In the genomic region with DNA sequence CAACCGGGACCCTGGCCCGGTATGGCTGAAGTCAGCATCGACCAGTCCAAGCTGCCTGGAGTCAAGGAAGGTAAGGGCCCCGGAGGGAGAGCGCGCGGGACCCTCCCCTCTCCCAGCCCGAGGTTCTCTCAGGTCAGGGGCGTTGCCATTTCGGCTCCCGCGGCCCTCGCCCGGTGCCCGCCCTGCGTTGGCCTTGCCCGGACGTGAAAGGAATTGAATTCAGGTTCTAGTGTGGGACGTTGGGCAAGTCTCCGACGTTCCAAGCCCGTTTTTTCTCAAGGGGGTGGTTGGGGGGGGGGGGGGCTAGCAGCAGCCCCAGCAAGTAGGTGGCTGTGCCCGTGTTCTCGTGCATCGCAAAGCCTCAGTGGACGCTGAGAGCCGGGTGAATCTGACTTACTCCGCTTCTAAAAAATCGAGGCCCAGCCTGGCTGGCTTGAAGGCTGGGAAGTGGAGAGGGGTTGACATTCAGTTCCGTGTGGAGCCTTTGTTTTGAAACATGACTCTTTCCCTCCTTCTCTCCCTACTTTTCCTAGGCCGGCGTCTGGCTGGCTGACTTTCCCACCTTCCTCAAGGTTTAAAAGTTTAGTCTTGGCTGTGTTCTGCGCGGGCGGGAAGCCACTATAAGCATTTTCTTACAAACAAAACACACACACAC, we compare ENCODE assay signal across 8 cellular contexts. TPM values are rescaled to one million over a fixed set of nuclear protein-coding genes. Genes with fewer than 3 reads are reported as not detected.
DNase-seq lines count a peak whose midpoint lies in the region; ATAC-seq and TF ChIP-seq lines count a peak whose summit lies in the region.
"Had no signal": no experiment of that assay in that cellular context is flagged by ENCODE, and none has a peak within 500 bp of the region (broad histone marks: within the 10 kb centered on the region; RNA-seq: fewer than 3 reads in every experiment).

No MANE protein-coding gene starts in this region.

- 2% methylated on average over 35 of the region's 35 CpGs for WGBS in liver

- DNase-seq in GM04503 (ENCODE audit: low read depth) (peak; percentile 15), HL-60 (ENCODE audit: low read depth in 1 of 2, low spot score in 1 of 2) (peak in 1 of 2 experiments; percentile 27), dedifferentiated amniotic fluid mesenchymal stem cell (ENCODE audit: extremely low spot score) (peak; percentile 42)

- no peaks in the 10 kb centered on the region for H4K20me1 ChIP-seq in SU-DHL-6 (ENCODE audit: low read depth, low read length)

- peak overlapping the region; percentile 97 for H2AFZ ChIP-seq in SU-DHL-6 (ENCODE audit: low read depth, low read length, severe bottlenecking)

- H3K9me3 ChIP-seq in SU-DHL-6 (ENCODE audit: insufficient read depth, low read length) (no peaks in the 10 kb centered on the region), liver (ENCODE audit: control insufficient read depth in 4 of 4, low read length in 3 of 4) (no peaks in the 10 kb centered on the region), stomach smooth muscle (ENCODE audit: control insufficient read depth in 2 of 2, low read length in 2 of 2) (no peaks in the 10 kb centered on the region)
- H3K9me3 ChIP-seq: neutrophil had no signal

- H3K4me1 ChIP-seq in liver (ENCODE audit: control insufficient read depth in 4 of 4, insufficient read depth in 4 of 4, low read length in 3 of 4), result peaks cover 4 to 28% (median 19%) of the 10 kb centered on the region in 4 donors
- peaks cover 3% of the 10 kb centered on the region for H3K4me1 ChIP-seq in stomach smooth muscle (ENCODE audit: control insufficient read depth, insufficient read depth, low read length)

- peaks cover 4% of the 10 kb centered on the region; the same call in 1 of the 2 replicates for H3F3A ChIP-seq in SU-DHL-6 (ENCODE audit: insufficient read depth)

- H3K27me3 ChIP-seq in HL-60 (ENCODE audit: insufficient read depth, poor library complexity, severe bottlenecking) (no peaks in the 10 kb centered on the region), SU-DHL-6 (ENCODE audit: low read length) (no peaks in the 10 kb centered on the region), liver (ENCODE audit: control insufficient read depth in 4 of 4, insufficient read depth in 4 of 4, low read length in 3 of 4) (no peaks in the 10 kb centered on the region), stomach smooth muscle (ENCODE audit: control insufficient read depth in 1 of 2, insufficient read depth in 2 of 2, low read length in 2 of 2) (no peaks in the 10 kb centered on the region)

- TF ChIP-seq CTCF in HL-60 (IDR thresholded peaks at IDR 0.05; ENCODE audit: insufficient read depth, low read length), result no peak
- no peak for TF ChIP-seq CTCF in SU-DHL-6 (IDR thresholded peaks at IDR 0.05; ENCODE audit: insufficient read depth, low read length, poor library complexity, severe bottlenecking)
- TF ChIP-seq CTCF in liver (IDR thresholded peaks at IDR 0.05; ENCODE audit: low read depth, low read length, missing input control), result no peak

- ATAC-seq in GM21447 (IDR thresholded peaks at IDR 0.05; ENCODE audit: unreplicated experiment), result peak; percentile 25

- H3K36me3 ChIP-seq in SU-DHL-6 (ENCODE audit: low read length) (no peaks in the 10 kb centered on the region), liver (ENCODE audit: control insufficient read depth in 4 of 4, insufficient read depth in 3 of 4, low read depth in 1 of 4, low read length in 3 of 4) (no peaks in the 10 kb centered on the region), stomach smooth muscle (ENCODE audit: control insufficient read depth in 2 of 2, insufficient read depth in 2 of 2, low read length in 2 of 2) (no peaks in the 10 kb centered on the region)
- H3K36me3 ChIP-seq: neutrophil had no signal

- H3K9ac ChIP-seq in SU-DHL-6 (ENCODE audit: low read length) (peak overlapping the region; percentile 79), liver (ENCODE audit: low read depth in 1 of 2, low read length in 2 of 2) (peak overlapping the region; percentile 14 to 96), stomach smooth muscle (ENCODE audit: low read length in 2 of 2) (peak overlapping the region; percentile 72 to 77)

- H3K4me2 ChIP-seq in SU-DHL-6 (ENCODE audit: low read depth, low read length, poor library complexity, severe bottlenecking), result peak overlapping the region; percentile 61

- H3K4me3 ChIP-seq in HL-60 (replicated peaks; ENCODE audit: insufficient read depth, low read length) (peak overlapping the region; percentile 65), SU-DHL-6 (ENCODE audit: insufficient read depth, low read length, poor library complexity, severe bottlenecking) (peak overlapping the region; percentile 66), liver (ENCODE audit: low read depth in 1 of 3, low read length in 3 of 3) (peak overlapping the region; percentile 88 to 93 (median 92)), stomach smooth muscle (ENCODE audit: low read length in 2 of 2) (peak overlapping the region; percentile 74 to 88)

- no peak for TF ChIP-seq RAD21 in liver (IDR thresholded peaks at IDR 0.05)

- peak overlapping the region; percentile 62 for H3K27ac ChIP-seq in HL-60 (replicated peaks)
- no peak overlapping the region for H3K27ac ChIP-seq in SU-DHL-6 (ENCODE audit: low read depth, low read length)
- H3K27ac ChIP-seq in liver (ENCODE audit: low read depth in 1 of 2, low read length in 2 of 2), result peak overlapping the region; percentile 97 to 99
- peak overlapping the region; percentile 79 for H3K27ac ChIP-seq in stomach smooth muscle (ENCODE audit: low read length)
- H3K27ac ChIP-seq: neutrophil had no signal

- no peaks in the 10 kb centered on the region for H3K79me2 ChIP-seq in SU-DHL-6 (ENCODE audit: insufficient read depth, low read length)

- no peaks in the 10 kb centered on the region for H3K9me2 ChIP-seq in SU-DHL-6 (replicated peaks; ENCODE audit: insufficient read depth, low read length)

TF ChIP-seq in liver, 16 proteins besides CTCF, POLR2A, EP300 and RAD21:
- peak; percentile 24 for TF ChIP-seq YY1 (IDR thresholded peaks at IDR 0.05)
- TF ChIP-seq, protein P1, sequence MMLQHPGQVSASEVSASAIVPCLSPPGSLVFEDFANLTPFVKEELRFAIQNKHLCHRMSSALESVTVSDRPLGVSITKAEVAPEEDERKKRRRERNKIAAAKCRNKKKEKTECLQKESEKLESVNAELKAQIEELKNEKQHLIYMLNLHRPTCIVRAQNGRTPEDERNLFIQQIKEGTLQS (IDR thresholded peaks at IDR 0.05), result no peak

RNA-seq across cellular contexts. Expression of a gene that starts 0.5 kb away (rescaled TPM):
- not detected for total RNA-seq in liver
- under 1 TPM; 0.10 to 0.76 TPM for polyA plus RNA-seq in liver

RNA-seq across cellular contexts. Expression of a gene that starts 0.6 kb away (rescaled TPM):
- total RNA-seq in liver, result 10 to 100 TPM; 15.4 to 69.0 TPM
- polyA plus RNA-seq in liver, result 10 to 100 TPM; 27.3 to 40.0 TPM
